9 cellular contexts compared by ENCODE assay signal in the genomic region with DNA sequence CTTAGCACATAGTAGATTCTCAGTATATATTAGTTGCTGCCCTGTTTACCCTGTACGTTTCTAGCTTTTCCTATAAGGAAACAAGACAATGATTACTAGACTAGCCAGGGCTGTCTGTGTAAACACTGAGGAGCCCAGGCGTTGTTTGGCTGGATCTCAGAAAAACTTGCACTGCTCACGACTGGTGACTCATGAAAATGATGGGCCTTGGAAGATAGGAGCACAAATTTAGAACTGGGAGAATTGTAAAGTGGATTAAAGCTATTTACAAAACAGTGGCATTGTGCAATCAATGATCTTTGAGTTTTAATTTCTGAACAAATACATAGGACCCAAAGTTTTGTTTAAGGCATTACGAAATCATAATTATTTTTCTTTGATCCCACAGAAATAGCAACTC.
DNase-seq lines count a peak whose midpoint lies in the region; ATAC-seq and TF ChIP-seq lines count a peak whose summit lies in the region.
"Had no signal": no experiment of that assay in that cellular context is flagged by ENCODE, and none has a peak within 500 bp of the region (broad histone marks: within the 10 kb centered on the region; RNA-seq: fewer than 3 reads in every experiment).

No MANE protein-coding gene starts in this region.

- peak overlapping the region; percentile 38 for H3K4me3 Mint-ChIP-seq in nephron progenitor cell
- no peak overlapping the region for H3K4me3 Mint-ChIP-seq in activated CD8-positive, alpha-beta T cell treated with anti-CD3 and anti-CD28 coated beads, Interleukin-2, amount 10 ng/mL, durations not matched to agents 7 days and 5 days

- POLR2A ChIA-PET in AG04449 (lab: Yijun Ruan, JAX) = interaction anchor here (0.9 to 1.7 kb wide), 5 partner anchors 14 to 445 kb away, joined by 4 to 7 read pairs (median 5); no protein-coding TSS in a partner anchor
- POLR2A ChIA-PET in activated CD8-positive, alpha-beta T cell treated with anti-CD3 and anti-CD28 coated beads, Interleukin-2, amount 10 ng/mL, durations not matched to agents 7 days and 5 days (lab: Charles Lee) = no interaction called here
- POLR2A ChIA-PET in GM10248 (lab: Yijun Ruan, JAX) = no interaction called here

- no peak for ATAC-seq in activated CD8-positive, alpha-beta T cell treated with anti-CD3 and anti-CD28 coated beads, Interleukin-2, amount 10 ng/mL, durations not matched to agents 7 days and 5 days
- ATAC-seq in HG02981 (IDR thresholded peaks at IDR 0.05; ENCODE audit: unreplicated experiment) = no peak

- DNase-seq in AG04449 (ENCODE audit: low read depth, low spot score) = peak; percentile 81
- DNase-seq in NCI-H446 treated with DMSO at 0.1 percent for 48 hours (lab: John Stamatoyannopoulos, UW) = peak; percentile 89
- peak; percentile 97 for DNase-seq in fibroblast of gingiva (ENCODE audit: low read depth)
- DNase-seq in nephron progenitor cell = no peak
- DNase-seq in activated CD8-positive, alpha-beta T cell treated with anti-CD3 and anti-CD28 coated beads, Interleukin-2, amount 10 ng/mL, durations not matched to agents 7 days and 5 days = no peak
- DNase-seq in GM10248 (ENCODE audit: extremely low spot score) = no peak
- DNase-seq in NCI-H748 treated with DMSO at 0.1 percent for 48 hours (lab: John Stamatoyannopoulos, UW) = no peak

- H3K4me1 Mint-ChIP-seq in nephron progenitor cell = peaks cover 60% of the 10 kb centered on the region
- no peaks in the 10 kb centered on the region for H3K4me1 Mint-ChIP-seq in activated CD8-positive, alpha-beta T cell treated with anti-CD3 and anti-CD28 coated beads, Interleukin-2, amount 10 ng/mL, durations not matched to agents 7 days and 5 days (ENCODE audit: low read depth)

- no peaks in the 10 kb centered on the region for H3K27me3 Mint-ChIP-seq in nephron progenitor cell (ENCODE audit: low read depth, poor library complexity)
- no peaks in the 10 kb centered on the region for H3K27me3 Mint-ChIP-seq in activated CD8-positive, alpha-beta T cell treated with anti-CD3 and anti-CD28 coated beads, Interleukin-2, amount 10 ng/mL, durations not matched to agents 7 days and 5 days (ENCODE audit: low read depth)

- no peak overlapping the region for H3K4me3 ChIP-seq in AG04449 (ENCODE audit: low read depth, low read length)
- H3K4me3 ChIP-seq: Peyer's patch had no signal

- no peaks in the 10 kb centered on the region for H3K36me3 Mint-ChIP-seq in nephron progenitor cell (ENCODE audit: low read depth)
- H3K36me3 Mint-ChIP-seq in activated CD8-positive, alpha-beta T cell treated with anti-CD3 and anti-CD28 coated beads, Interleukin-2, amount 10 ng/mL, durations not matched to agents 7 days and 5 days (ENCODE audit: low read depth) = no peaks in the 10 kb centered on the region

- TF ChIP-seq CTCF in AG04449 (IDR thresholded peaks at IDR 0.05; ENCODE audit: insufficient read depth, low read length, missing control alignments) = no peak
- TF ChIP-seq CTCF in nephron progenitor cell (IDR thresholded peaks at IDR 0.05) = no peak
- no peak for TF ChIP-seq CTCF in GM10248 (IDR thresholded peaks at IDR 0.05; ENCODE audit: control extremely low read depth, extremely low read depth, low read depth, missing control alignments)

- H3K27ac Mint-ChIP-seq in nephron progenitor cell = peak overlapping the region; percentile 94
- H3K27ac Mint-ChIP-seq in activated CD8-positive, alpha-beta T cell treated with anti-CD3 and anti-CD28 coated beads, Interleukin-2, amount 10 ng/mL, durations not matched to agents 7 days and 5 days = no peak overlapping the region

- H3K9me3 Mint-ChIP-seq in nephron progenitor cell = no peaks in the 10 kb centered on the region
- H3K9me3 Mint-ChIP-seq in activated CD8-positive, alpha-beta T cell treated with anti-CD3 and anti-CD28 coated beads, Interleukin-2, amount 10 ng/mL, durations not matched to agents 7 days and 5 days (ENCODE audit: insufficient read depth) = no peaks in the 10 kb centered on the region

- CTCF ChIA-PET in AG04449 (lab: Yijun Ruan, JAX) = interaction anchor here (0.8 to 2.9 kb wide), 4 partner anchors 52 to 252 kb away, joined by 3 to 14 read pairs (median 4); no protein-coding TSS in a partner anchor
- CTCF ChIA-PET in activated CD8-positive, alpha-beta T cell treated with anti-CD3 and anti-CD28 coated beads, Interleukin-2, amount 10 ng/mL, durations not matched to agents 7 days and 5 days (lab: Charles Lee) = interaction anchor here (0.9 to 1.2 kb wide), 2 partner anchors 193 to 361 kb away, joined by 3 to 7 read pairs; no protein-coding TSS in a partner anchor
- CTCF ChIA-PET in GM10248 (lab: Yijun Ruan, JAX) = interaction anchor here (1.2 to 2.4 kb wide), 5 partner anchors 10 to 99 kb away, joined by 3 to 7 read pairs (median 3); no protein-coding TSS in a partner anchor

Comparison
In these comparisons a context has a peak if more than half of its experiments do, and no peak if none do; other contexts are left out.
1. DNase-seq: peak in AG04449 (single experiment), NCI-H446 treated with DMSO at 0.1 percent for 48 hours (single experiment) and fibroblast of gingiva (single experiment); none in nephron progenitor cell (single experiment), activated CD8-positive, alpha-beta T cell treated with anti-CD3 and anti-CD28 coated beads, Interleukin-2, amount 10 ng/mL, durations not matched to agents 7 days and 5 days (single experiment), GM10248 (single experiment) and NCI-H748 treated with DMSO at 0.1 percent for 48 hours (single experiment).